ENCODE assay signal across 1 cellular context in genomic region chr3:129442486-129442885, GRCh38.
TF ChIP-seq lines count a peak whose summit lies in the region.

No MANE protein-coding gene starts in this region.

TF ChIP-seq in WTC11, 78 proteins besides CTCF, POLR2A, EP300 and RAD21 (continued from another document):
- TF ChIP-seq AR (CRISPR knock-in tag; IDR thresholded peaks at IDR 0.05) (no peak), ZMAT4 (CRISPR knock-in tag; IDR thresholded peaks at IDR 0.05) (no peak), NFATC4 (CRISPR knock-in tag; IDR thresholded peaks at IDR 0.05) (no peak), NR2C2 (CRISPR knock-in tag; IDR thresholded peaks at IDR 0.05) (no peak), ZNF416 (CRISPR knock-in tag; IDR thresholded peaks at IDR 0.05) (no peak), CREM (CRISPR knock-in tag; IDR thresholded peaks at IDR 0.05) (no peak), ERG (CRISPR knock-in tag; IDR thresholded peaks at IDR 0.05) (no peak)
TF ChIP-seq in WTC11: peak in this region for 0.
